15 cellular contexts compared by ENCODE assay signal in genomic region chr12:462936-463705, GRCh38. TPM values are rescaled to one million over a fixed set of nuclear protein-coding genes. Genes with fewer than 3 reads are reported as not detected.
A peak's percentile ranks its signal among the peaks of the same experiment; 100 is the strongest.
DNase-seq lines count a peak whose midpoint lies in the region; ATAC-seq and TF ChIP-seq lines count a peak whose summit lies in the region.
"Had no signal": no experiment of that assay in that cellular context is flagged by ENCODE, and none has a peak within 500 bp of the region (broad histone marks: within the 10 kb centered on the region; RNA-seq: fewer than 3 reads in every experiment).

No MANE protein-coding gene starts in this region.

- intact Hi-C loops in body of pancreas (cut with DNase I) (no loop called here), stomach (cut with DNase I; ENCODE audit: low total_unique reads) (no loop called here)

- no peaks in the 10 kb centered on the region for H3K79me2 ChIP-seq in Karpas-422 (ENCODE audit: low read length)

- no peak overlapping the region for H3K9ac ChIP-seq in Karpas-422 (ENCODE audit: low read length)

- H3K4me3 ChIP-seq in body of pancreas (no peak overlapping the region), stomach (peak overlapping the region in 1 of 4 donors; percentile 73), Karpas-422 (ENCODE audit: low read length) (no peak overlapping the region)

- H3K9me2 ChIP-seq in Karpas-422 (replicated peaks; ENCODE audit: insufficient read depth, low read length) = no peaks in the 10 kb centered on the region

- peaks cover 14% of the 10 kb centered on the region for H3K4me1 Mint-ChIP-seq in activated naive CD4-positive, alpha-beta T cell treated with anti-CD3 and anti-CD28 coated beads, Interleukin-2, amount 50 U/mL, for 24 hours

- WGBS in body of pancreas, 2 donors = 32 to 36% methylated on average over 6 of the region's 6 CpGs
- WGBS in stomach, 5 donors = 31 to 57% (median 37%) methylated on average over 6 of the region's 6 CpGs

- no peak for TF ChIP-seq EP300 in stomach (IDR thresholded peaks at IDR 0.05)

- H3K9me3 ChIP-seq in body of pancreas (no peaks in the 10 kb centered on the region), stomach (no peaks in the 10 kb centered on the region), Karpas-422 (ENCODE audit: low read length) (no peaks in the 10 kb centered on the region)

- no peak overlapping the region for H2AFZ ChIP-seq in Karpas-422 (ENCODE audit: low read length)

- H3K9me3 Mint-ChIP-seq in activated naive CD4-positive, alpha-beta T cell treated with anti-CD3 and anti-CD28 coated beads, Interleukin-2, amount 50 U/mL, for 24 hours = no peaks in the 10 kb centered on the region
- H3K9me3 Mint-ChIP-seq: activated CD4-positive, alpha-beta T cell treated with anti-CD3 and anti-CD28 coated beads, Interleukin-2, amount 10 ng/mL, durations not matched to agents 7 days and 5 days; activated T-cell treated with anti-CD3 and anti-CD28 coated beads, Interleukin-2, amount 50 U/mL, for 72 hours; memory B cell had no signal

- TF ChIP-seq CTCF in body of pancreas (IDR thresholded peaks at IDR 0.05) = no peak
- no peak for TF ChIP-seq CTCF in stomach (IDR thresholded peaks at IDR 0.05)

- no peaks in the 10 kb centered on the region for H3K36me3 ChIP-seq in body of pancreas (replicated peaks in 1 of 2; ENCODE audit: insufficient read depth in 1 of 2, low read depth in 2 of 2)
- H3K36me3 ChIP-seq in stomach = no peaks in the 10 kb centered on the region
- H3K36me3 ChIP-seq in Karpas-422 (ENCODE audit: insufficient read depth, low read length) = no peaks in the 10 kb centered on the region

- H3K27me3 ChIP-seq in body of pancreas (no peaks in the 10 kb centered on the region), stomach (peaks cover 0 to 45% (median 17%) of the 10 kb centered on the region in 3 donors), Karpas-422 (ENCODE audit: low read length) (no peaks in the 10 kb centered on the region)

- H3K27me3 Mint-ChIP-seq in activated naive CD4-positive, alpha-beta T cell treated with anti-CD3 and anti-CD28 coated beads, Interleukin-2, amount 50 U/mL, for 24 hours = peaks cover 14% of the 10 kb centered on the region

- no peak for TF ChIP-seq POLR2A in body of pancreas (IDR thresholded peaks at IDR 0.05)
- no peak for TF ChIP-seq POLR2A in stomach (IDR thresholded peaks at IDR 0.05)

- H4K20me1 ChIP-seq in Karpas-422 (ENCODE audit: insufficient read depth, low read depth, low read length) = no peaks in the 10 kb centered on the region

- no peak for DNase-seq in activated naive CD4-positive, alpha-beta T cell treated with anti-CD3 and anti-CD28 coated beads, Interleukin-2, amount 50 U/mL, for 16 hours
- DNase-seq in HuH-7.5 (ENCODE audit: low spot score) = peak; percentile 47
- DNase-seq in body of pancreas = peak in 3 of 4 donors; percentile 26 to 57 (median 48)
- DNase-seq in stomach = peak; percentile 81
- no peak for DNase-seq in middle frontal gyrus (ENCODE audit: extremely low spot score, low spot score)
- no peak for DNase-seq in Karpas-422
- DNase-seq: activated CD4-positive, alpha-beta T cell treated with anti-CD3 and anti-CD28 coated beads, Interleukin-2, amount 10 ng/mL, durations not matched to agents 7 days and 5 days; activated T-cell treated with anti-CD3 and anti-CD28 coated beads, Interleukin-2, amount 50 U/mL, for 72 hours; amniotic stem cell; NCI-H524 treated with DMSO at 0.1 percent for 48 hours; SHP77; T-helper 9 cell had no signal

- peak overlapping the region; percentile 24 for H3K27ac Mint-ChIP-seq in activated naive CD4-positive, alpha-beta T cell treated with anti-CD3 and anti-CD28 coated beads, Interleukin-2, amount 50 U/mL, for 24 hours
- H3K27ac Mint-ChIP-seq: activated CD4-positive, alpha-beta T cell treated with anti-CD3 and anti-CD28 coated beads, Interleukin-2, amount 10 ng/mL, durations not matched to agents 7 days and 5 days; activated T-cell treated with anti-CD3 and anti-CD28 coated beads, Interleukin-2, amount 50 U/mL, for 72 hours; memory B cell had no signal

- no peak overlapping the region for H3K4me3 Mint-ChIP-seq in activated naive CD4-positive, alpha-beta T cell treated with anti-CD3 and anti-CD28 coated beads, Interleukin-2, amount 50 U/mL, for 24 hours
- H3K4me3 Mint-ChIP-seq: activated CD4-positive, alpha-beta T cell treated with anti-CD3 and anti-CD28 coated beads, Interleukin-2, amount 10 ng/mL, durations not matched to agents 7 days and 5 days; memory B cell had no signal

- no peaks in the 10 kb centered on the region for H3K36me3 Mint-ChIP-seq in activated naive CD4-positive, alpha-beta T cell treated with anti-CD3 and anti-CD28 coated beads, Interleukin-2, amount 50 U/mL, for 24 hours
- H3K36me3 Mint-ChIP-seq: memory B cell had no signal

- H3K4me1 ChIP-seq in body of pancreas (peaks cover 24% of the 10 kb centered on the region), stomach (peaks cover 35 to 66% (median 59%) of the 10 kb centered on the region in 4 donors), Karpas-422 (ENCODE audit: low read length) (no peaks in the 10 kb centered on the region; the same call in none of the 2 replicates)

- no peak overlapping the region for H3K4me2 ChIP-seq in Karpas-422 (ENCODE audit: low read depth, low read length, poor library complexity, severe bottlenecking)

- ATAC-seq in body of pancreas (no peak), HG03457 (IDR thresholded peaks at IDR 0.05; ENCODE audit: unreplicated experiment) (no peak)
- ATAC-seq: activated T-cell treated with anti-CD3 and anti-CD28 coated beads, Interleukin-2, amount 50 U/mL, for 72 hours had no signal

- peak overlapping the region in 1 of 4 donors; percentile 36 for H3K27ac ChIP-seq in body of pancreas
- peak overlapping the region; percentile 74 to 90 (median 85) for H3K27ac ChIP-seq in stomach
- H3K27ac ChIP-seq in Karpas-422 (ENCODE audit: low read length) = no peak overlapping the region

RNA-seq across cellular contexts. Expression of gene B4GALNT3, which starts 3.4 kb away (rescaled TPM):
- 1 to 10 TPM; 4.0 to 9.3 TPM for total RNA-seq in body of pancreas
- 100 to 1,000 TPM in 3 of 5 donors, 10 to 100 TPM in 2; 63.2 to 332 (median 246) TPM for total RNA-seq in stomach
- 10 to 100 TPM; 20.8 to 42.2 (median 37.7) TPM for polyA plus RNA-seq in stomach
- 0.30 TPM in 1 of 2 replicates, not detected in the other for total RNA-seq in Karpas-422 (2014; rRNA removed; shearing (Covaris generic); ENCODE audit: low replicate concordance)

Comparison
In these comparisons a context has a peak if more than half of its experiments do, and no peak if none do; other contexts are left out.
1. DNase-seq: peak in HuH-7.5 (single experiment), body of pancreas (3 of 4) and stomach (single experiment); none in activated naive CD4-positive, alpha-beta T cell treated with anti-CD3 and anti-CD28 coated beads, Interleukin-2, amount 50 U/mL, for 16 hours (single experiment), middle frontal gyrus (single experiment) and Karpas-422 (single experiment).
2. RNA of gene B4GALNT3, which starts 3.4 kb away (total RNA-seq): 63.2 to 332 TPM in stomach; 4.0 to 9.3 TPM in body of pancreas and 0.30 TPM in Karpas-422; every median in the first group is over 4 times any median in the second.